Comparison of ENCODE assay signal across 1 cellular context in genomic region chr16:30041841-30042240, GRCh38.
TF ChIP-seq lines count a peak whose summit lies in the region.

No MANE protein-coding gene starts in this region.

TF ChIP-seq in HEK293, 187 proteins besides CTCF, POLR2A, EP300 and RAD21 (continued from another document):
- TF ChIP-seq ZNF513 (tag by site-specific recombination; IDR thresholded peaks at IDR 0.05) (no peak), HOXA7 (CRISPR knock-in tag; IDR thresholded peaks at IDR 0.05; ENCODE audit: borderline replicate concordance) (no peak)
